ENCODE assay signal across 8 cellular contexts in the genomic region with DNA sequence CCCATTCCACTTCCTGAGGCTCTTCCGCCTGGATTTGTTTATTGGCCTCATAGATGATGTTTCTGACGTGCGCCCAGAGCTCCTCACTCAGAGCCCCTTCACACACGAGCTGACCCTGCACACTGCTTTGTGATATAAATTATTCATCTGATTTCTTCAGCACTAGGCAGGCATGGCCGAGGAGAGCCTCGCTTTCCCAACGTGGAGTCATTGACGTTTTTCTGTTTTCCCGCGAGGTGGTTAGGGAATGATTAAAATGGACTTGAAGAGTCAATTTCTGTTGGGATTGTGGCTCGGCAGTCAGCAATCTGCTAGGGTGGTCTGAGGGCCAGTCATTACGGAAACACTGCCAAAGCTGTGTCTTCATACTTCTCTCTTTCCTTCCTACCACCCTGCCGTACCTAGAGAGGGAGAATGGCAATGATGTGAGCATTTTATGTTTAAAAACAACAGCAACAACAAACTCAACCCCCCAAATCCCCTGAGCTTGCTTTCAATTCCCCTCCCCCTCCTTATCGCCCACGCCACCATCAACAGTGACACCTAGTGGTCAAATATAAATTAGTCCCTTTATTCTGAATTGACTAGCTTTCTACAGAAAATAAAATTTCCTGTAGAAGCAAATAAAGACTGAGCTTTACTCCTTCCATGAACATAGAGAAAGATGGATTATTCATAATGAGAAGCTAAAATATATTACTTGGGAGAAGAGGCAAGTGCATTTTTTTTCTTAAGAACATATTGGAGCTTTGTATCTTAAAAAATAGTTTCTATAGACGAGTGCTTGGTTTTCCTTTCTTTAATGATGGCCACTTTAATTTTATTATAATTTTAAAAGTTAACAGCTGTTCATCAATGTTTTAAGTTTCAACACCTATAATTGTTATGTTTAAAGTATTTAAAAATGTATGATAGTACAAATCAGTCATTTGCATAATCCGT.
DNase-seq lines count a peak whose midpoint lies in the region; ATAC-seq, FAIRE-seq and TF ChIP-seq lines count a peak whose summit lies in the region.

No MANE protein-coding gene starts in this region.

- peak overlapping the region; percentile 80 for H3K27ac ChIP-seq in Karpas-422 (ENCODE audit: low read length)
- H3K27ac ChIP-seq in ascending aorta: peak overlapping the region; percentile 64 to 66
- H3K27ac ChIP-seq in heart right ventricle: peak overlapping the region in 8 of 10 donors; percentile 15 to 64 (median 53)
- H3K27ac ChIP-seq in prostate gland: peak overlapping the region in 1 of 2 donors; percentile 19

- DNase-seq in SHP77 (lab: John Stamatoyannopoulos, UW): peak; percentile 24 to 33
- no peak for DNase-seq in SHP77 treated with DMSO at 0.1 percent for 48 hours (lab: John Stamatoyannopoulos, UW)
- peak; percentile 91 for DNase-seq in Karpas-422
- peak; percentile 55 for DNase-seq in RCC 7860 (ENCODE audit: low spot score)
- DNase-seq in ascending aorta (ENCODE audit: low spot score in 2 of 2): peak in 1 of 2 donors; percentile 65
- peak; percentile 11 to 38 for DNase-seq in heart right ventricle
- no peak for DNase-seq in prostate gland (ENCODE audit: low spot score)
- DNase-seq in T-helper 9 cell: no peak

- TF ChIP-seq POLR2A in prostate gland (IDR thresholded peaks at IDR 0.05): no peak

- H3K4me1 ChIP-seq in Karpas-422 (ENCODE audit: low read length) (peaks cover 45% of the 10 kb centered on the region), ascending aorta (peaks cover 7 to 11% of the 10 kb centered on the region in 2 donors), heart right ventricle (peaks cover 0 to 22% (median 17%) of the 10 kb centered on the region in 9 donors), prostate gland (replicated peaks) (no peaks in the 10 kb centered on the region)

- H3K4me3 ChIP-seq in Karpas-422 (ENCODE audit: low read length) (peak overlapping the region; percentile 58), ascending aorta (peak overlapping the region; percentile 52 to 59), heart right ventricle (peak overlapping the region in 9 of 10 donors; percentile 32 to 59 (median 45)), prostate gland (peak overlapping the region; percentile 22 to 24)

- peak; percentile 62 to 90 (median 76) for ATAC-seq in heart right ventricle

- peak; percentile 83 for FAIRE-seq in RCC 7860 (lab: Jason Lieb, UNC)

- peak overlapping the region; percentile 71 for H3K9ac ChIP-seq in Karpas-422 (ENCODE audit: low read length)

- TF ChIP-seq CTCF in ascending aorta (IDR thresholded peaks at IDR 0.05) (peak; percentile 71 to 85 (median 81)), heart right ventricle (IDR thresholded peaks at IDR 0.05) (peak; percentile 66 to 86 (median 76)), prostate gland (IDR thresholded peaks at IDR 0.05) (peak; percentile 55 to 88 (median 71))

- H3K27me3 ChIP-seq in Karpas-422 (ENCODE audit: low read length) (no peaks in the 10 kb centered on the region), ascending aorta (no peaks in the 10 kb centered on the region), heart right ventricle (peaks cover 0 to 67% (median 35%) of the 10 kb centered on the region in 7 donors), prostate gland (replicated peaks; ENCODE audit: insufficient read depth) (no peaks in the 10 kb centered on the region)

- intact Hi-C loops in ascending aorta (cut with DNase I) (loop anchor here (1.0 to 10.0 kb wide), 4 partner anchors 100 to 608 kb away; no protein-coding TSS in a partner anchor), heart right ventricle (cut with DNase I) (loop anchor here (1.0 to 10.0 kb wide), 12 partner anchors 80 to 427 kb away; partner anchors contain the start of gene HOXD8 (in 2 of the 10)), prostate gland (cut with DNase I) (loop anchor here (2.0 to 5.0 kb wide), 3 partner anchors 97 to 593 kb away; no protein-coding TSS in a partner anchor)

- no peaks in the 10 kb centered on the region for H3K79me2 ChIP-seq in Karpas-422 (ENCODE audit: low read length)

- no peaks in the 10 kb centered on the region for H3K9me2 ChIP-seq in Karpas-422 (replicated peaks; ENCODE audit: insufficient read depth, low read length)

- no peaks in the 10 kb centered on the region for H3K36me3 ChIP-seq in Karpas-422 (ENCODE audit: insufficient read depth, low read length)
- no peaks in the 10 kb centered on the region for H3K36me3 ChIP-seq in ascending aorta
- H3K36me3 ChIP-seq in heart right ventricle: no peaks in the 10 kb centered on the region
- no peaks in the 10 kb centered on the region for H3K36me3 ChIP-seq in prostate gland

- peak overlapping the region; percentile 82 for H3K4me2 ChIP-seq in Karpas-422 (ENCODE audit: low read depth, low read length, poor library complexity, severe bottlenecking)

- peak overlapping the region; percentile 79 for H2AFZ ChIP-seq in Karpas-422 (ENCODE audit: low read length)

- no peaks in the 10 kb centered on the region for H3K9me3 ChIP-seq in Karpas-422 (ENCODE audit: low read length)
- no peaks in the 10 kb centered on the region for H3K9me3 ChIP-seq in ascending aorta
- H3K9me3 ChIP-seq in heart right ventricle: no peaks in the 10 kb centered on the region
- no peaks in the 10 kb centered on the region for H3K9me3 ChIP-seq in prostate gland

- 10 to 11% methylated on average over 17 of the region's 17 CpGs for WGBS in heart right ventricle, 2 donors
- WGBS in prostate gland: 11% methylated on average over 17 of the region's 17 CpGs

- H4K20me1 ChIP-seq in Karpas-422 (ENCODE audit: insufficient read depth, low read depth, low read length): no peaks in the 10 kb centered on the region

Comparison
In these comparisons a context has a peak if more than half of its experiments do, and no peak if none do; other contexts are left out.
1. DNase-seq: peak in SHP77 (2 of 2), Karpas-422 (single experiment), RCC 7860 (single experiment) and heart right ventricle (2 of 2); none in SHP77 treated with DMSO at 0.1 percent for 48 hours (single experiment), prostate gland (single experiment) and T-helper 9 cell (single experiment).
2. Peak in every context shown above with its lines, with median percentiles within 50 percentile points of each other: H3K4me3 ChIP-seq and CTCF ChIP-seq.